Comparison of ENCODE assay signal across 19 cellular contexts in genomic region chr5:33816791-33817190, GRCh38.
DNase-seq lines count a peak whose midpoint lies in the region; ATAC-seq and TF ChIP-seq lines count a peak whose summit lies in the region.
"Had no signal": no experiment of that assay in that cellular context is flagged by ENCODE, and none has a peak within 500 bp of the region (broad histone marks: within the 10 kb centered on the region; RNA-seq: fewer than 3 reads in every experiment).

No MANE protein-coding gene starts in this region.

- peak; percentile 32 for DNase-seq in PC-3
- peak; percentile 70 to 87 for DNase-seq in cardiac fibroblast (ENCODE audit: low read depth in 2 of 2)
- DNase-seq in glomerular endothelial cell (ENCODE audit: extremely low read depth, low read depth, low spot score), result peak; percentile 48
- no peak for DNase-seq in smooth muscle cell (lab: John Stamatoyannopoulos, UW; ENCODE audit: unreplicated experiment)
- no peak for DNase-seq in NCI-H510A treated with DMSO at 0.1 percent for 48 hours (lab: John Stamatoyannopoulos, UW)
- no peak for DNase-seq in spleen
- DNase-seq in NCI-H524 (lab: John Stamatoyannopoulos, UW), result no peak
- DNase-seq: activated B cell treated with CpG ODN at 0.5 μM for 24 hours; activated T-cell treated with anti-CD3 and anti-CD28 coated beads, Interleukin-2, amount 50 U/mL, for 72 hours; body of pancreas; COR-L47; left ventricle myocardium inferior; NCI-H187 treated with DMSO at 0.1 percent for 48 hours; NCI-H524 treated with DMSO at 0.1 percent for 48 hours; ovary; small intestine; stimulated activated CD8-positive, alpha-beta memory T cell treated with anti-CD3 and anti-CD28 coated beads, Interleukin-4, amount 100 ng/mL, for 48 hours; substantia nigra had no signal

- POLR2A ChIA-PET in PC-3 (lab: Charles Lee; ENCODE audit: unreplicated experiment), result no interaction called here

- H4K20me1 ChIP-seq in PC-3 (ENCODE audit: low read length) (no peaks in the 10 kb centered on the region), smooth muscle cell (ENCODE audit: low read depth) (no peaks in the 10 kb centered on the region)

- H3K27ac ChIP-seq in PC-3 (ENCODE audit: low read length) (peak overlapping the region; percentile 2; the same call in 1 of the 2 replicates), smooth muscle cell (ENCODE audit: low read depth) (peak overlapping the region; percentile 93), spleen (no peak overlapping the region)
- H3K27ac ChIP-seq: body of pancreas, left ventricle myocardium inferior, ovary had no signal

- no peaks in the 10 kb centered on the region for H3K27me3 ChIP-seq in PC-3 (ENCODE audit: low read length)
- no peaks in the 10 kb centered on the region for H3K27me3 ChIP-seq in smooth muscle cell (ENCODE audit: low read depth)
- no peaks in the 10 kb centered on the region for H3K27me3 ChIP-seq in spleen (replicated peaks in 1 of 7)
- H3K27me3 ChIP-seq: body of pancreas, ovary had no signal

- intact Hi-C loops in PC-3 (cut with micrococcal nuclease), result no loop called here
- intact Hi-C loops in spleen (cut with DNase I; ENCODE audit: low total_unique reads), result no loop called here

- no peak for TF ChIP-seq POLR2A in spleen (IDR thresholded peaks at IDR 0.05)

- H3K79me2 ChIP-seq in PC-3 (ENCODE audit: low read length), result no peaks in the 10 kb centered on the region
- peaks cover 17% of the 10 kb centered on the region for H3K79me2 ChIP-seq in smooth muscle cell (ENCODE audit: low read depth)

- H3K4me1 ChIP-seq in PC-3 (ENCODE audit: insufficient read depth, low read length), result peaks cover 11% of the 10 kb centered on the region
- H3K4me1 ChIP-seq in smooth muscle cell (ENCODE audit: low read depth), result peaks cover 4% of the 10 kb centered on the region
- no peaks in the 10 kb centered on the region for H3K4me1 ChIP-seq in spleen
- H3K4me1 ChIP-seq: body of pancreas, left ventricle myocardium inferior had no signal

- no TSS peak for BruUV-seq in PC-3 (replicated peaks; lab: Mats Ljungman, UMichigan)

- no peak overlapping the region for H3K9ac ChIP-seq in PC-3 (ENCODE audit: low read length)
- peak overlapping the region; percentile 38 for H3K9ac ChIP-seq in smooth muscle cell (ENCODE audit: low read depth)

- no peaks in the 10 kb centered on the region for H3K9me3 ChIP-seq in PC-3 (ENCODE audit: low read length)
- H3K9me3 ChIP-seq in smooth muscle cell (replicated peaks; ENCODE audit: low read depth), result peaks cover 6% of the 10 kb centered on the region
- peaks cover 0 to 11% (median 3%) of the 10 kb centered on the region in 8 donors for H3K9me3 ChIP-seq in spleen
- H3K9me3 ChIP-seq: ovary had no signal

- no peaks in the 10 kb centered on the region for H3F3A ChIP-seq in PC-3 (ENCODE audit: low read length, unreplicated experiment)
- H3F3A ChIP-seq in smooth muscle cell (ENCODE audit: low read depth), result no peaks in the 10 kb centered on the region

- no peak for ATAC-seq in PC-3
- ATAC-seq: activated naive CD4-positive, alpha-beta T cell treated with anti-CD3 and anti-CD28 coated beads, Interleukin-2, amount 50 U/mL, for 72 hours; activated T-cell treated with anti-CD3 and anti-CD28 coated beads, Interleukin-2, amount 50 U/mL, for 72 hours; body of pancreas had no signal

- no peak overlapping the region for H3K4me3 ChIP-seq in PC-3 (ENCODE audit: low read length)
- H3K4me3 ChIP-seq in cardiac fibroblast (replicated peaks in 1 of 2; ENCODE audit: low read depth in 2 of 2, low read length in 2 of 2), result no peak overlapping the region
- no peak overlapping the region for H3K4me3 ChIP-seq in smooth muscle cell
- H3K4me3 ChIP-seq in spleen, result no peak overlapping the region
- H3K4me3 ChIP-seq: body of pancreas, left ventricle myocardium inferior, ovary had no signal

- H3K36me3 ChIP-seq in PC-3 (ENCODE audit: low read depth, low read length), result no peaks in the 10 kb centered on the region
- peaks cover 10% of the 10 kb centered on the region for H3K36me3 ChIP-seq in smooth muscle cell (ENCODE audit: low read depth)
- no peaks in the 10 kb centered on the region for H3K36me3 ChIP-seq in spleen
- H3K36me3 ChIP-seq: left ventricle myocardium inferior, ovary had no signal

- H3K4me2 ChIP-seq in PC-3 (ENCODE audit: low read length) (0 out of 2 replicates have a peak overlapping the region, but pooled peaks have one; percentile 9), smooth muscle cell (peak overlapping the region; percentile 79)

- H2AFZ ChIP-seq in PC-3 (ENCODE audit: low read length) (0 out of 2 replicates have a peak overlapping the region, but pooled peaks have one; percentile 29), smooth muscle cell (ENCODE audit: low read depth) (no peak overlapping the region)

- no peaks in the 10 kb centered on the region for H3K9me2 ChIP-seq in PC-3 (replicated peaks; ENCODE audit: low read length)

- CTCF ChIA-PET in PC-3 (lab: Charles Lee), result no interaction called here

- TF ChIP-seq CTCF in PC-3 (conservative IDR thresholded peaks at IDR 0.05; ENCODE audit: low read depth, low read length) (no peak), cardiac fibroblast (IDR thresholded peaks at IDR 0.05; ENCODE audit: low read depth, low read length) (no peak), smooth muscle cell (IDR thresholded peaks at IDR 0.05; ENCODE audit: borderline replicate concordance, insufficient read depth, poor library complexity, severe bottlenecking) (no peak), spleen (IDR thresholded peaks at IDR 0.05 in 8 of 11, conservative IDR thresholded peaks at IDR 0.05 in 3 of 11) (no peak)

- WGBS in smooth muscle cell (ENCODE audit: low lambda C conversion rate), result 71% methylated on average over 1 of the region's 1 CpG
- WGBS in spleen, 5 donors, result 45 to 62% (median 48%) methylated on average over 1 of the region's 1 CpG

Comparison
In these comparisons a context has a peak if more than half of its experiments do, and no peak if none do; other contexts are left out.
1. DNase-seq: peak in PC-3 (single experiment), cardiac fibroblast (2 of 2) and glomerular endothelial cell (single experiment); none in smooth muscle cell (single experiment), NCI-H510A treated with DMSO at 0.1 percent for 48 hours (single experiment), spleen (single experiment) and NCI-H524 (0 of 2).
2. H3K27ac ChIP-seq: peak in PC-3 (single experiment) and smooth muscle cell (single experiment); none in spleen (0 of 8).